In genomic region chr5:142769251-142769792, GRCh38 we compare ENCODE assay signal across 8 cellular contexts. TPM values are rescaled to one million over a fixed set of nuclear protein-coding genes. Genes with fewer than 3 reads are reported as not detected.
DNase-seq lines count a peak whose midpoint lies in the region; ATAC-seq and TF ChIP-seq lines count a peak whose summit lies in the region.

No MANE protein-coding gene starts in this region.

- no peak for ATAC-seq in Right ventricle myocardium superior (ENCODE audit: poor library complexity)
- ATAC-seq in stimulated activated naive B cell treated with anti-CD40 and anti-IgM and Interleukin-4, amounts not matched to agents 10 μg/mL and 1 μg/mL and 100 μg/mL, for 72 hours (replicated peaks), result no peak

- no peaks in the 10 kb centered on the region for H3K36me3 ChIP-seq in right atrium auricular region
- H3K36me3 ChIP-seq in iPS-15b (ENCODE audit: control insufficient read depth, insufficient read depth, low read length), result no peaks in the 10 kb centered on the region

- no peaks in the 10 kb centered on the region for H3K27me3 ChIP-seq in right atrium auricular region
- H3K27me3 ChIP-seq in iPS-15b (ENCODE audit: control insufficient read depth, insufficient read depth, low read length), result peaks cover 25% of the 10 kb centered on the region

- H3K27me3 Mint-ChIP-seq in activated T-helper 1 cell treated with anti-CD3 and anti-CD28 coated beads, Interleukin-12 subunit alpha, Interleukin-12 subunit beta, Interleukin-2, Interleukin-4 antibody, amounts not matched to agents 30 ng/mL and 10 ng/mL and 1 ng/mL, durations not matched to agents 14 hours and 24 hours and 36 hours (ENCODE audit: insufficient read depth), result peaks cover 7% of the 10 kb centered on the region
- H3K27me3 Mint-ChIP-seq in stimulated activated naive B cell treated with anti-CD40 and anti-IgM and Interleukin-4, amounts not matched to agents 10 μg/mL and 1 μg/mL and 100 μg/mL, for 72 hours, result no peaks in the 10 kb centered on the region

- peak overlapping the region; percentile 88 to 93 for H3K27ac ChIP-seq in right atrium auricular region

- peak overlapping the region; percentile 89 for H3K27ac Mint-ChIP-seq in activated T-helper 1 cell treated with anti-CD3 and anti-CD28 coated beads, Interleukin-12 subunit alpha, Interleukin-12 subunit beta, Interleukin-2, Interleukin-4 antibody, amounts not matched to agents 30 ng/mL and 10 ng/mL and 1 ng/mL, durations not matched to agents 14 hours and 24 hours and 36 hours
- H3K27ac Mint-ChIP-seq in stimulated activated naive B cell treated with anti-CD40 and anti-IgM and Interleukin-4, amounts not matched to agents 10 μg/mL and 1 μg/mL and 100 μg/mL, for 72 hours, result peak overlapping the region; percentile 75

- peak overlapping the region; percentile 89 for H3K4me3 ChIP-seq in right atrium auricular region
- peak overlapping the region; percentile 97 for H3K4me3 ChIP-seq in iPS-15b (ENCODE audit: low read depth, low read length)

- H3K9me3 ChIP-seq in right atrium auricular region (no peaks in the 10 kb centered on the region), iPS-15b (ENCODE audit: control insufficient read depth, insufficient read depth, low read length) (no peaks in the 10 kb centered on the region)

- H3K9ac ChIP-seq in iPS-15b (ENCODE audit: low read depth, low read length), result no peak overlapping the region

- peaks cover 38% of the 10 kb centered on the region for H3K4me1 Mint-ChIP-seq in activated T-helper 1 cell treated with anti-CD3 and anti-CD28 coated beads, Interleukin-12 subunit alpha, Interleukin-12 subunit beta, Interleukin-2, Interleukin-4 antibody, amounts not matched to agents 30 ng/mL and 10 ng/mL and 1 ng/mL, durations not matched to agents 14 hours and 24 hours and 36 hours (ENCODE audit: low read depth)
- peaks cover 14 to 20% of the 10 kb centered on the region in 2 donors for H3K4me1 Mint-ChIP-seq in stimulated activated naive B cell treated with anti-CD40 and anti-IgM and Interleukin-4, amounts not matched to agents 10 μg/mL and 1 μg/mL and 100 μg/mL, for 72 hours

- intact Hi-C loops in Right ventricle myocardium superior (cut with DNase I), result loop anchor here (5.0 kb wide), 1 partner anchor 47 kb away; no protein-coding TSS in a partner anchor
- intact Hi-C loops in activated T-helper 1 cell treated with anti-CD3 and anti-CD28 coated beads, Interleukin-12 subunit alpha, Interleukin-12 subunit beta, Interleukin-2, Interleukin-4 antibody, amounts not matched to agents 30 ng/mL and 10 ng/mL and 1 ng/mL, durations not matched to agents 14 hours and 24 hours and 36 hours (cut with micrococcal nuclease), result loop anchor here (1.0 to 5.0 kb wide), 3 partner anchors 21 to 662 kb away; partner anchors contain the start of gene NDFIP1

- DNase-seq in right atrium auricular region (ENCODE audit: low spot score) (no peak), Right ventricle myocardium superior (no peak), DMS79 treated with DMSO at 0.1 percent for 48 hours (lab: John Stamatoyannopoulos, UW) (no peak), NCI-H526 treated with DMSO at 0.1 percent for 48 hours (lab: John Stamatoyannopoulos, UW) (no peak)
- DNase-seq in activated T-helper 1 cell treated with anti-CD3 and anti-CD28 coated beads, Interleukin-12 subunit alpha, Interleukin-12 subunit beta, Interleukin-2, Interleukin-4 antibody, amounts not matched to agents 30 ng/mL and 10 ng/mL and 1 ng/mL, durations not matched to agents 14 hours and 24 hours and 36 hours (ENCODE audit: low spot score), result no peak
- DNase-seq in stimulated activated naive B cell treated with anti-CD40 and anti-IgM and Interleukin-4, amounts not matched to agents 10 μg/mL and 1 μg/mL and 100 μg/mL, for 72 hours, result peak; percentile 44
- no peak for DNase-seq in stimulated activated CD4-positive, alpha-beta T cell treated with anti-CD3 and anti-CD28 coated beads, Interleukin-1b, Interleukin-23, amount 100 ng/mL, for 48 hours

- peaks cover 4% of the 10 kb centered on the region for H3K36me3 Mint-ChIP-seq in activated T-helper 1 cell treated with anti-CD3 and anti-CD28 coated beads, Interleukin-12 subunit alpha, Interleukin-12 subunit beta, Interleukin-2, Interleukin-4 antibody, amounts not matched to agents 30 ng/mL and 10 ng/mL and 1 ng/mL, durations not matched to agents 14 hours and 24 hours and 36 hours (ENCODE audit: low read depth)
- peaks cover 0 to 3% of the 10 kb centered on the region in 2 donors for H3K36me3 Mint-ChIP-seq in stimulated activated naive B cell treated with anti-CD40 and anti-IgM and Interleukin-4, amounts not matched to agents 10 μg/mL and 1 μg/mL and 100 μg/mL, for 72 hours

- no peak for TF ChIP-seq CTCF in right atrium auricular region (IDR thresholded peaks at IDR 0.05)

- H3K9me3 Mint-ChIP-seq in activated T-helper 1 cell treated with anti-CD3 and anti-CD28 coated beads, Interleukin-12 subunit alpha, Interleukin-12 subunit beta, Interleukin-2, Interleukin-4 antibody, amounts not matched to agents 30 ng/mL and 10 ng/mL and 1 ng/mL, durations not matched to agents 14 hours and 24 hours and 36 hours, result no peaks in the 10 kb centered on the region
- H3K9me3 Mint-ChIP-seq in stimulated activated naive B cell treated with anti-CD40 and anti-IgM and Interleukin-4, amounts not matched to agents 10 μg/mL and 1 μg/mL and 100 μg/mL, for 72 hours, result no peaks in the 10 kb centered on the region

- H3K4me3 Mint-ChIP-seq in activated T-helper 1 cell treated with anti-CD3 and anti-CD28 coated beads, Interleukin-12 subunit alpha, Interleukin-12 subunit beta, Interleukin-2, Interleukin-4 antibody, amounts not matched to agents 30 ng/mL and 10 ng/mL and 1 ng/mL, durations not matched to agents 14 hours and 24 hours and 36 hours, result peak overlapping the region; percentile 90
- peak overlapping the region; percentile 85 to 93 for H3K4me3 Mint-ChIP-seq in stimulated activated naive B cell treated with anti-CD40 and anti-IgM and Interleukin-4, amounts not matched to agents 10 μg/mL and 1 μg/mL and 100 μg/mL, for 72 hours

- H3K4me1 ChIP-seq in right atrium auricular region (peaks cover 0 to 32% of the 10 kb centered on the region in 2 donors), iPS-15b (ENCODE audit: control insufficient read depth, insufficient read depth, low read length) (peaks cover 5% of the 10 kb centered on the region)

RNA-seq across cellular contexts. Expression of gene ARHGAP26, which starts 0.9 kb away (rescaled TPM):
- 10 to 100 TPM; 29.8 to 31.6 TPM for total RNA-seq in right atrium auricular region
- 32.5 TPM for total RNA-seq in Right ventricle myocardium superior
- total RNA-seq in activated T-helper 1 cell treated with anti-CD3 and anti-CD28 coated beads, Interleukin-12 subunit alpha, Interleukin-12 subunit beta, Interleukin-2, Interleukin-4 antibody, amounts not matched to agents 30 ng/mL and 10 ng/mL and 1 ng/mL, durations not matched to agents 14 hours and 24 hours and 36 hours, result 20.0 and 21.2 TPM in 2 replicates
